Comparison of ENCODE assay signal across 11 cellular contexts in the genomic region with DNA sequence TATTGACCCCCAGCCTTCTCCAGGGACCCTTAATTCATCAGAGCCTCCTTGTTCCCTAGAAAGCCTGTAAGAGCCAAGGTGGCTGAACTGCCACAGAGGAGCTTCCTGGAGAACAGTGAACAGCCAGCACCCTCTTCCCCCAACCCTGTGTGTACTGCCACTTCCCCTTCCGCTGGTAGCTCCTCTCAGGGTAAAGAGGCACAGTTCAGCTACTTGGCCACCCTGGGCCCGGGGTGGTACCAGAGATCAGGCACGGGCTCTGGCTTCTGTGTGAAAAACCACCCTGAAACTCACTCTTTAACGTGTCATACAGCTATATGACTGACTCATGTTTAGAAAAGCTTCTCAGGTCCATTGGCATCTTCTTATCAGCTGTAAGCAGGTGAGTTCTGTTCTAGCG. TPM values are rescaled to one million over a fixed set of nuclear protein-coding genes. Genes with fewer than 3 reads are reported as not detected.
DNase-seq lines count a peak whose midpoint lies in the region; ATAC-seq, FAIRE-seq and TF ChIP-seq lines count a peak whose summit lies in the region.
"Had no signal": no experiment of that assay in that cellular context is flagged by ENCODE, and none has a peak within 500 bp of the region (broad histone marks: within the 10 kb centered on the region; RNA-seq: fewer than 3 reads in every experiment).

No MANE protein-coding gene starts in this region.

- H3K27ac ChIP-seq in Karpas-422 (ENCODE audit: low read length) (peak overlapping the region; percentile 74), lower lobe of right lung (no peak overlapping the region), SK-N-SH (ENCODE audit: low read depth in 2 of 2, low read length in 1 of 2) (no peak overlapping the region)
- H3K27ac ChIP-seq: gastroesophageal sphincter, SK-N-MC had no signal

- TF ChIP-seq CTCF in lower lobe of right lung (IDR thresholded peaks at IDR 0.05) = no peak
- no peak for TF ChIP-seq CTCF in SK-N-SH (IDR thresholded peaks at IDR 0.05)

- CTCF ChIA-PET in SK-N-SH (lab: Yijun Ruan, JAX) = interaction anchor here (1.0 to 1.4 kb wide), 4 partner anchors 10 to 21 kb away, joined by 3 to 5 read pairs (median 4); no protein-coding TSS in a partner anchor

- peak overlapping the region; percentile 39 for H3K4me2 ChIP-seq in Karpas-422 (ENCODE audit: low read depth, low read length, poor library complexity, severe bottlenecking)
- no peak overlapping the region for H3K4me2 ChIP-seq in SK-N-SH

- 62% methylated on average over 5 of the region's 5 CpGs for WGBS in SK-N-SH (ENCODE audit: low lambda C conversion rate)

- intact Hi-C loops in lower lobe of right lung (cut with DNase I) = no loop called here

- H3K4me3 ChIP-seq in Karpas-422 (ENCODE audit: low read length) = no peak overlapping the region
- H3K4me3 ChIP-seq in lower lobe of right lung = no peak overlapping the region
- H3K4me3 ChIP-seq in SK-N-SH (ENCODE audit: low read depth in 2 of 2, low read length in 1 of 2) = no peak overlapping the region
- H3K4me3 ChIP-seq: gastroesophageal sphincter, SK-N-MC had no signal

- no peak for DNase-seq in GM12891 (ENCODE audit: insufficient read length, low spot score)
- peak; percentile 70 for DNase-seq in Karpas-422
- peak; percentile 35 for DNase-seq in activated T-cell treated with anti-CD3 and anti-CD28 coated beads for 48 hours (ENCODE audit: low read depth)
- DNase-seq in lower lobe of right lung = no peak
- DNase-seq in NCI-H345 (lab: John Stamatoyannopoulos, UW) = no peak
- no peak for DNase-seq in NCI-H1417 (lab: John Stamatoyannopoulos, UW)
- no peak for DNase-seq in NCI-H2107 treated with DMSO at 0.1 percent for 48 hours (lab: John Stamatoyannopoulos, UW; ENCODE audit: unreplicated experiment)
- DNase-seq in SK-N-SH = no peak
- DNase-seq: DND-41 had no signal

- H3K79me2 ChIP-seq in Karpas-422 (ENCODE audit: low read length) = no peaks in the 10 kb centered on the region
- no peaks in the 10 kb centered on the region for H3K79me2 ChIP-seq in SK-N-SH (ENCODE audit: insufficient read depth)

- H3K36me3 ChIP-seq in Karpas-422 (ENCODE audit: insufficient read depth, low read length) = no peaks in the 10 kb centered on the region
- no peaks in the 10 kb centered on the region for H3K36me3 ChIP-seq in lower lobe of right lung
- no peaks in the 10 kb centered on the region for H3K36me3 ChIP-seq in SK-N-SH (replicated peaks in 1 of 2; ENCODE audit: control insufficient read depth in 1 of 2, insufficient read depth in 2 of 2, low read length in 1 of 2)

- no peaks in the 10 kb centered on the region for H3F3A ChIP-seq in SK-N-SH (replicated peaks; ENCODE audit: insufficient read depth)

- ATAC-seq in lower lobe of right lung = peak; percentile 41 to 73
- ATAC-seq: gastroesophageal sphincter had no signal

- H2AFZ ChIP-seq in Karpas-422 (ENCODE audit: low read length) = peak overlapping the region; percentile 34; the same call in 1 of the 2 replicates
- H2AFZ ChIP-seq in SK-N-SH (ENCODE audit: low read depth) = no peak overlapping the region

- H3K9me2 ChIP-seq in Karpas-422 (replicated peaks; ENCODE audit: insufficient read depth, low read length) = no peaks in the 10 kb centered on the region
- no peaks in the 10 kb centered on the region for H3K9me2 ChIP-seq in SK-N-SH

- H4K20me1 ChIP-seq in Karpas-422 (ENCODE audit: insufficient read depth, low read depth, low read length) (no peaks in the 10 kb centered on the region), SK-N-SH (ENCODE audit: insufficient read depth) (no peaks in the 10 kb centered on the region)

- H3K27me3 ChIP-seq in Karpas-422 (ENCODE audit: low read length) (no peaks in the 10 kb centered on the region), lower lobe of right lung (ENCODE audit: low read depth) (no peaks in the 10 kb centered on the region), SK-N-SH (ENCODE audit: insufficient read depth) (no peaks in the 10 kb centered on the region)
- H3K27me3 ChIP-seq: gastroesophageal sphincter had no signal

- H3K9ac ChIP-seq in Karpas-422 (ENCODE audit: low read length) = peak overlapping the region; percentile 41
- no peak overlapping the region for H3K9ac ChIP-seq in SK-N-SH

- POLR2A ChIA-PET in SK-N-SH (lab: Yijun Ruan, JAX) = no interaction called here

- TF ChIP-seq EP300 in SK-N-SH (IDR thresholded peaks at IDR 0.05; ENCODE audit: borderline replicate concordance in 1 of 2, low read depth in 1 of 2, low read length in 1 of 2) = no peak

- TF ChIP-seq RAD21 in SK-N-SH (IDR thresholded peaks at IDR 0.05; ENCODE audit: low read length) = no peak

- FAIRE-seq in GM12891 (lab: Jason Lieb, UNC) = peak; percentile 97

- no peak for TF ChIP-seq POLR2A in GM12891 (IDR thresholded peaks at IDR 0.05; ENCODE audit: low read depth, low read length)

- H3K4me1 ChIP-seq in Karpas-422 (ENCODE audit: low read length) (peaks cover 51% of the 10 kb centered on the region), lower lobe of right lung (peaks cover 4% of the 10 kb centered on the region), SK-N-SH (ENCODE audit: control insufficient read depth in 1 of 2, insufficient read depth in 2 of 2, low read depth in 1 of 2, low read length in 1 of 2) (no peaks in the 10 kb centered on the region)
- H3K4me1 ChIP-seq: gastroesophageal sphincter had no signal

- H3K9me3 ChIP-seq in Karpas-422 (ENCODE audit: low read length) (no peaks in the 10 kb centered on the region), lower lobe of right lung (no peaks in the 10 kb centered on the region), SK-N-SH (no peaks in the 10 kb centered on the region)
- H3K9me3 ChIP-seq: gastroesophageal sphincter had no signal

TF ChIP-seq in GM12891, 5 proteins besides CTCF, POLR2A, EP300 and RAD21:
- TF ChIP-seq SPI1 (IDR thresholded peaks at IDR 0.05; ENCODE audit: low read depth, low read length) (peak; percentile 79), TAF1 (IDR thresholded peaks at IDR 0.05; ENCODE audit: low read depth, low read length) (no peak)

TF ChIP-seq in SK-N-SH, 30 proteins besides CTCF, POLR2A, EP300 and RAD21 (continues in another document):
- TF ChIP-seq NRF1 (IDR thresholded peaks at IDR 0.05; ENCODE audit: low read depth, low read length) = no peak
- no peak for TF ChIP-seq TEAD4 (IDR thresholded peaks at IDR 0.05; ENCODE audit: borderline replicate concordance, insufficient read depth)
- TF ChIP-seq FOXM1 (IDR thresholded peaks at IDR 0.05; ENCODE audit: low read depth) = no peak
- no peak for TF ChIP-seq RXRA (IDR thresholded peaks at IDR 0.05; ENCODE audit: borderline replicate concordance, low read depth)
- TF ChIP-seq, protein P1, sequence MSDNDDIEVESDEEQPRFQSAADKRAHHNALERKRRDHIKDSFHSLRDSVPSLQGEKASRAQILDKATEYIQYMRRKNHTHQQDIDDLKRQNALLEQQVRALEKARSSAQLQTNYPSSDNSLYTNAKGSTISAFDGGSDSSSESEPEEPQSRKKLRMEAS (IDR thresholded peaks at IDR 0.05; ENCODE audit: low read depth) = no peak
- TF ChIP-seq RFX5 (IDR thresholded peaks at IDR 0.05; ENCODE audit: low read length) = no peak
- TF ChIP-seq SIN3A (IDR thresholded peaks at IDR 0.05; ENCODE audit: borderline replicate concordance, low read depth, low read length) = no peak
- TF ChIP-seq, protein P2, sequence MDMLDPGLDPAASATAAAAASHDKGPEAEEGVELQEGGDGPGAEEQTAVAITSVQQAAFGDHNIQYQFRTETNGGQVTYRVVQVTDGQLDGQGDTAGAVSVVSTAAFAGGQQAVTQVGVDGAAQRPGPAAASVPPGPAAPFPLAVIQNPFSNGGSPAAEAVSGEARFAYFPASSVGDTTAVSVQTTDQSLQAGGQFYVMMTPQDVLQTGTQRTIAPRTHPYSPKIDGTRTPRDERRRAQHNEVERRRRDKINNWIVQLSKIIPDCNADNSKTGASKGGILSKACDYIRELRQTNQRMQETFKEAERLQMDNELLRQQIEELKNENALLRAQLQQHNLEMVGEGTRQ (IDR thresholded peaks at IDR 0.05; ENCODE audit: borderline replicate concordance, low read depth, low read length) = no peak
- TF ChIP-seq SMC3 (IDR thresholded peaks at IDR 0.05; ENCODE audit: low read depth, low read length) = no peak
- no peak for TF ChIP-seq MEF2A (IDR thresholded peaks at IDR 0.05; ENCODE audit: borderline replicate concordance, low read depth)
- TF ChIP-seq, protein P3, sequence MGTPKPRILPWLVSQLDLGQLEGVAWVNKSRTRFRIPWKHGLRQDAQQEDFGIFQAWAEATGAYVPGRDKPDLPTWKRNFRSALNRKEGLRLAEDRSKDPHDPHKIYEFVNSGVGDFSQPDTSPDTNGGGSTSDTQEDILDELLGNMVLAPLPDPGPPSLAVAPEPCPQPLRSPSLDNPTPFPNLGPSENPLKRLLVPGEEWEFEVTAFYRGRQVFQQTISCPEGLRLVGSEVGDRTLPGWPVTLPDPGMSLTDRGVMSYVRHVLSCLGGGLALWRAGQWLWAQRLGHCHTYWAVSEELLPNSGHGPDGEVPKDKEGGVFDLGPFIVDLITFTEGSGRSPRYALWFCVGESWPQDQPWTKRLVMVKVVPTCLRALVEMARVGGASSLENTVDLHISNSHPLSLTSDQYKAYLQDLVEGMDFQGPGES (IDR thresholded peaks at IDR 0.05; ENCODE audit: low read depth, low read length) = no peak

RNA-seq across cellular contexts. Expression of gene ARMH1, which starts 22.3 kb away (rescaled TPM):
- 41.9 TPM for polyA plus RNA-seq in GM12891 (2012; ENCODE audit: low read depth, missing spikeins)
- total RNA-seq in Karpas-422 (2014; rRNA removed; shearing (Covaris generic); ENCODE audit: low replicate concordance) = 5.4 and 7.7 TPM in 2 replicates
- total RNA-seq in lower lobe of right lung = 14.5 TPM
- polyA plus RNA-seq in SK-N-SH (2012; rRNA removed) = 6.6 and 10.5 TPM in 2 replicates
- polyA plus RNA-seq in SK-N-SH (2012; cell fraction: cytosol; rRNA removed) = 1.1 and 1.5 TPM in 2 replicates
- polyA plus RNA-seq in SK-N-SH (2012; cell fraction: nucleus; rRNA removed) = 60.0 and 87.2 TPM in 2 replicates

RNA-seq across cellular contexts. Expression of gene TMEM53, which starts 22.5 kb away (rescaled TPM):
- 9.4 TPM for polyA plus RNA-seq in GM12891 (2012; ENCODE audit: low read depth, missing spikeins)
- 10.7 and 13.9 TPM in 2 replicates for total RNA-seq in Karpas-422 (2014; rRNA removed; shearing (Covaris generic); ENCODE audit: low replicate concordance)
- total RNA-seq in lower lobe of right lung = 22.6 TPM
- 14.9 and 16.9 TPM in 2 replicates for polyA plus RNA-seq in SK-N-SH (2012; rRNA removed)
- 6.7 and 9.5 TPM in 2 replicates for polyA plus RNA-seq in SK-N-SH (2012; cell fraction: cytosol; rRNA removed)
- 10.4 and 10.6 TPM in 2 replicates for polyA plus RNA-seq in SK-N-SH (2012; cell fraction: nucleus; rRNA removed)

RNA-seq across cellular contexts. Expression of gene RNU5D-1, which starts 34.2 kb away (rescaled TPM):
- polyA plus RNA-seq in GM12891 (2012; ENCODE audit: low read depth, missing spikeins) = not detected
- total RNA-seq in Karpas-422 (2014; rRNA removed; shearing (Covaris generic); ENCODE audit: low replicate concordance) = not detected in 2 replicates
- total RNA-seq in lower lobe of right lung = not detected
- polyA plus RNA-seq in SK-N-SH (2012; rRNA removed) = not detected in 2 replicates
- polyA plus RNA-seq in SK-N-SH (2012; cell fraction: cytosol; rRNA removed) = not detected in 2 replicates
- polyA plus RNA-seq in SK-N-SH (2012; cell fraction: nucleus; rRNA removed) = not detected in 2 replicates
- total RNA-seq: gastroesophageal sphincter had no signal

RNA-seq across cellular contexts. Expression of gene KIF2C, which starts 42.8 kb away (rescaled TPM):
- polyA plus RNA-seq in GM12891 (2012; ENCODE audit: low read depth, missing spikeins) = 36.3 TPM
- 26.7 and 33.9 TPM in 2 replicates for total RNA-seq in Karpas-422 (2014; rRNA removed; shearing (Covaris generic); ENCODE audit: low replicate concordance)
- total RNA-seq in lower lobe of right lung = 1.7 TPM
- polyA plus RNA-seq in SK-N-SH (2012; rRNA removed) = 20.7 and 22.2 TPM in 2 replicates
- 16.6 and 20.3 TPM in 2 replicates for polyA plus RNA-seq in SK-N-SH (2012; cell fraction: cytosol; rRNA removed)
- polyA plus RNA-seq in SK-N-SH (2012; cell fraction: nucleus; rRNA removed) = 31.1 and 34.7 TPM in 2 replicates

Comparison
In these comparisons a context has a peak if more than half of its experiments do, and no peak if none do; other contexts are left out.
1. DNase-seq: peak in Karpas-422 (single experiment) and activated T-cell treated with anti-CD3 and anti-CD28 coated beads for 48 hours (single experiment); none in GM12891 (single experiment), lower lobe of right lung (single experiment), NCI-H345 (single experiment), NCI-H1417 (0 of 3), NCI-H2107 treated with DMSO at 0.1 percent for 48 hours (single experiment) and SK-N-SH (single experiment).